Comparison of ENCODE assay signal across 27 cellular contexts in genomic region chr11:133971871-133972270, GRCh38. TPM values are rescaled to one million over a fixed set of nuclear protein-coding genes. Genes with fewer than 3 reads are reported as not detected.
A peak's percentile ranks its signal among the peaks of the same experiment; 100 is the strongest.
DNase-seq lines count a peak whose midpoint lies in the region; ATAC-seq lines count a peak whose summit lies in the region.
"Had no signal": no experiment of that assay in that cellular context is flagged by ENCODE, and none has a peak within 500 bp of the region (broad histone marks: within the 10 kb centered on the region; RNA-seq: fewer than 3 reads in every experiment).

No MANE protein-coding gene starts in this region.

- H3K27me3 Mint-ChIP-seq in activated CD4-positive, alpha-beta T cell treated with anti-CD3 and anti-CD28 coated beads, Interleukin-2, amount 10 ng/mL, durations not matched to agents 24 days and 14 days: peaks cover 33% of the 10 kb centered on the region

- DNase-seq in activated CD4-positive, alpha-beta T cell treated with anti-CD3 and anti-CD28 coated beads, Interleukin-2, amount 10 ng/mL, durations not matched to agents 24 days and 14 days: no peak
- no peak for DNase-seq in activated CD4-positive, alpha-beta T cell treated with anti-CD3 and anti-CD28 coated beads, Interleukin-2, amount 50 U/mL, for 4 hours
- DNase-seq in Right ventricle myocardium inferior (ENCODE audit: missing footprints) (peak; percentile 67), cardiac septum (ENCODE audit: low spot score) (no peak)
- DNase-seq: 8988T; ACHN; AML-193; BE2C; C1 segment of cervical spinal cord; Caco-2; Calu3; CD4-positive, alpha-beta memory T cell; CD4-positive, alpha-beta T cell; CD4-positive, CD25-positive, alpha-beta regulatory T cell; CD8-positive, alpha-beta memory T cell; CD8-positive, alpha-beta T cell; COR-L47; DMS 273 treated with DMSO at 0.1 percent for 48 hours; DMS153; DMS53; DMS79; DMS79 treated with DMSO at 0.1 percent for 48 hours; DND-41; EL had no signal

- ATAC-seq in Right ventricle myocardium inferior: no peak
- ATAC-seq: A549; CD8-positive, alpha-beta T cell had no signal

- H3K4me3 Mint-ChIP-seq in activated CD4-positive, alpha-beta T cell treated with anti-CD3 and anti-CD28 coated beads, Interleukin-2, amount 10 ng/mL, durations not matched to agents 24 days and 14 days: no peak overlapping the region
- H3K4me3 Mint-ChIP-seq: B cell; CD14-positive monocyte; CD4-positive, alpha-beta memory T cell; CD4-positive, alpha-beta T cell; CD4-positive, CD25-positive, alpha-beta regulatory T cell; CD8-positive, alpha-beta memory T cell; CD8-positive, alpha-beta T cell had no signal

- no peaks in the 10 kb centered on the region for H3K36me3 Mint-ChIP-seq in activated CD4-positive, alpha-beta T cell treated with anti-CD3 and anti-CD28 coated beads, Interleukin-2, amount 10 ng/mL, durations not matched to agents 24 days and 14 days (ENCODE audit: low read depth)
- H3K36me3 Mint-ChIP-seq: CD14-positive monocyte; CD4-positive, CD25-positive, alpha-beta regulatory T cell; CD8-positive, alpha-beta T cell had no signal

- intact Hi-C loops in activated CD4-positive, alpha-beta T cell treated with anti-CD3 and anti-CD28 coated beads, Interleukin-2, amount 10 ng/mL, durations not matched to agents 24 days and 14 days (cut with micrococcal nuclease): no loop called here
- intact Hi-C loops in Right ventricle myocardium inferior (cut with DNase I) (no loop called here), cardiac septum (cut with DNase I) (no loop called here)

- peaks cover 10% of the 10 kb centered on the region for H3K4me1 Mint-ChIP-seq in activated CD4-positive, alpha-beta T cell treated with anti-CD3 and anti-CD28 coated beads, Interleukin-2, amount 10 ng/mL, durations not matched to agents 24 days and 14 days

- H3K27ac Mint-ChIP-seq in activated CD4-positive, alpha-beta T cell treated with anti-CD3 and anti-CD28 coated beads, Interleukin-2, amount 10 ng/mL, durations not matched to agents 24 days and 14 days: peak overlapping the region; percentile 34
- H3K27ac Mint-ChIP-seq: B cell; CD14-positive monocyte; CD4-positive, alpha-beta memory T cell; CD4-positive, alpha-beta T cell; CD4-positive, CD25-positive, alpha-beta regulatory T cell; CD8-positive, alpha-beta T cell had no signal

- H3K9me3 Mint-ChIP-seq in activated CD4-positive, alpha-beta T cell treated with anti-CD3 and anti-CD28 coated beads, Interleukin-2, amount 10 ng/mL, durations not matched to agents 24 days and 14 days: no peaks in the 10 kb centered on the region
- H3K9me3 Mint-ChIP-seq: CD4-positive, alpha-beta memory T cell; CD4-positive, alpha-beta T cell; CD8-positive, alpha-beta T cell had no signal

RNA-seq across cellular contexts. Expression of gene IGSF9B, which starts 15.1 kb away (rescaled TPM):
- total RNA-seq in activated CD4-positive, alpha-beta T cell treated with anti-CD3 and anti-CD28 coated beads, Interleukin-2, amount 10 ng/mL, durations not matched to agents 24 days and 14 days: 90.5 and 91.8 TPM in 2 replicates
- total RNA-seq in Right ventricle myocardium inferior: 41.7 TPM
- total RNA-seq in cardiac septum: 85.3 TPM
